ENCODE assay signal across 26 cellular contexts in genomic region chr10:97079157-97079435, GRCh38.
"Had no signal": no experiment of that assay in that cellular context is flagged by ENCODE, and none has a peak within 500 bp of the region (broad histone marks: within the 10 kb centered on the region; RNA-seq: fewer than 3 reads in every experiment).

No MANE protein-coding gene starts in this region.

- FAIRE-seq: endometrium, endothelial cell of umbilical vein, frontal cortex had no signal

- H3K27ac ChIP-seq: colonic mucosa, coronary artery, epithelial cell of prostate, esophagus muscularis mucosa, esophagus squamous epithelium, foreskin keratinocyte, gastrocnemius medialis, gastroesophageal sphincter, heart left ventricle, heart right ventricle, hepatocyte had no signal

- H3K4me3 ChIP-seq: colonic mucosa, coronary artery, dorsolateral prefrontal cortex, esophagus muscularis mucosa, esophagus squamous epithelium, gastrocnemius medialis, gastroesophageal sphincter, heart left ventricle, heart right ventricle, hepatocyte had no signal

- H3K36me3 ChIP-seq: colonic mucosa, esophagus muscularis mucosa, esophagus squamous epithelium, gastrocnemius medialis, gastroesophageal sphincter, heart left ventricle, heart right ventricle had no signal

- H3K9me3 ChIP-seq: colonic mucosa, esophagus muscularis mucosa, esophagus squamous epithelium, gastrocnemius medialis, gastroesophageal sphincter, heart left ventricle, heart right ventricle had no signal

- H3K27me3 ChIP-seq: colonic mucosa, dorsolateral prefrontal cortex, gastrocnemius medialis had no signal

- DNase-seq: colonic mucosa; cortex of kidney; dermis blood vessel endothelial cell; effector CD4-positive, alpha-beta T cell; effector CD8-positive, alpha-beta T cell; effector memory CD4-positive, alpha-beta T cell; effector memory CD8-positive, alpha-beta T cell; erythroblast; esophagus squamous epithelium; foreskin fibroblast; foreskin keratinocyte; foreskin melanocyte; gastrocnemius medialis; glutamatergic neuron; head of caudate nucleus; heart left ventricle; heart right ventricle had no signal
